ENCODE assay signal across 1 cellular context in genomic region chr2:42458396-42458795, GRCh38.
TF ChIP-seq lines count a peak whose summit lies in the region.

No MANE protein-coding gene starts in this region.

TF ChIP-seq in SK-N-SH, 30 proteins besides CTCF, POLR2A, EP300 and RAD21 (continued from another document):
- TF ChIP-seq MEF2A (IDR thresholded peaks at IDR 0.05; ENCODE audit: borderline replicate concordance, low read depth) = no peak
TF ChIP-seq in SK-N-SH: peak in this region for 0.
